Comparison of ENCODE assay signal across 10 cellular contexts in the genomic region with DNA sequence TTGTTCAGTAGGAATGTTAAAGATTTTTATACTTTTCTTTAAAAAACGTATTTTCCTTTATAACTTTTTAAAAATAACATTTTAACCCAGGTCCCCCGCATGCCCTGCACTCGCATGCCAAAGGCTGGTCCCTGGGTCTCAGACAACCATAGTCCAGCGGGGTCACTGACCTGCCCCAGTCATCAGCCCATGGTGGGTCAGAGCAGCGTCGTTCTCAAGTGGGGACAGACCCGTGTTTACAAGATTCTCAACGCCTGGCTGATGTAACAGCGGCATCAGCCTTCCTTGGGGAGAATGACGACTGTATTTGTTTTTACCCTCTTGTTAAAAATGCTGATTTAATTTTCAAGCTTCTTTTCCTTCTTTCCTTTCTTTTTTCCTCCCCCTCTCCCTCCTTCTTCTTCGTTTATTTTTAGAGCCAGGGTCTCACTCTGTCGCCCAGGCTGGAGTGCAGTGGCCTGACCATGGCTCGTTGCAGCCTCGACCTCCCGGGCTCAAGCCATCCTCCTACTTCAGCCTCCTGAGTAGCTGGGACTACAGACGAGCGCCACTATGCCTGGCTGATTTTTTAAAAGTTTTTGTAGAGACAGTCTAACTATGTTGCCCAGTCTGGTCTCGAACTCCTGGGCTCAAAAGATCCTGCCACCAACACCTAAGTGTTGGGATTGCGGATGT.
A peak's percentile ranks its signal among the peaks of the same experiment; 100 is the strongest.
DNase-seq lines count a peak whose midpoint lies in the region; ATAC-seq, FAIRE-seq and TF ChIP-seq lines count a peak whose summit lies in the region.
"Had no signal": no experiment of that assay in that cellular context is flagged by ENCODE, and none has a peak within 500 bp of the region (broad histone marks: within the 10 kb centered on the region; RNA-seq: fewer than 3 reads in every experiment).

No MANE protein-coding gene starts in this region.

- FAIRE-seq in GM19239 (lab: Jason Lieb, UNC) = no peak

- H3K27me3 ChIP-seq in RWPE2 (ENCODE audit: insufficient read depth, poor library complexity, severe bottlenecking) = peaks cover 34% of the 10 kb centered on the region

- ATAC-seq in RWPE2 (ENCODE audit: low read depth) = no peak

- no peaks in the 10 kb centered on the region for H3K36me3 ChIP-seq in RWPE2 (ENCODE audit: low read depth)
- H3K36me3 ChIP-seq: adrenal gland had no signal

- no peaks in the 10 kb centered on the region for H3K9me3 ChIP-seq in RWPE2 (ENCODE audit: severe bottlenecking)
- H3K9me3 ChIP-seq: adrenal gland, mucosa of descending colon had no signal

- no peaks in the 10 kb centered on the region for H3K4me1 ChIP-seq in RWPE2 (ENCODE audit: insufficient read depth, poor library complexity, severe bottlenecking)

- H3K4me3 ChIP-seq in RWPE2 (ENCODE audit: severe bottlenecking) = peak overlapping the region; percentile 32
- H3K4me3 ChIP-seq in retinal pigment epithelial cell (ENCODE audit: low read length) = peak overlapping the region; percentile 48
- H3K4me3 ChIP-seq: mucosa of descending colon had no signal

- DNase-seq in EH (ENCODE audit: low read depth) = peak; percentile 20
- no peak for DNase-seq in RWPE2 (ENCODE audit: low spot score)
- DNase-seq in fibroblast of peridontal ligament (ENCODE audit: extremely low read depth) = peak; percentile 27
- DNase-seq in retinal pigment epithelial cell (ENCODE audit: low read depth) = no peak
- no peak for DNase-seq in GM19239 (ENCODE audit: insufficient read length, low spot score)
- no peak for DNase-seq in NCI-H524 treated with DMSO at 0.1 percent for 48 hours (lab: John Stamatoyannopoulos, UW)
- DNase-seq in stimulated activated CD8-positive, alpha-beta memory T cell treated with anti-CD3 and anti-CD28 coated beads, Interleukin-4, amount 100 ng/mL, for 48 hours = no peak
- no peak for DNase-seq in NCI-H1048 (lab: John Stamatoyannopoulos, UW)

- H3K27ac ChIP-seq in RWPE2 (ENCODE audit: poor library complexity, severe bottlenecking) = no peak overlapping the region

- TF ChIP-seq CTCF in RWPE2 (IDR thresholded peaks at IDR 0.05; ENCODE audit: poor library complexity, severe bottlenecking) (no peak), retinal pigment epithelial cell (conservative IDR thresholded peaks at IDR 0.05; ENCODE audit: low read depth, low read length) (no peak)

Comparison
In these comparisons a context has a peak if more than half of its experiments do, and no peak if none do; other contexts are left out.
1. DNase-seq: peak in EH (single experiment) and fibroblast of peridontal ligament (single experiment); none in RWPE2 (single experiment), retinal pigment epithelial cell (single experiment), GM19239 (single experiment), NCI-H524 treated with DMSO at 0.1 percent for 48 hours (single experiment), stimulated activated CD8-positive, alpha-beta memory T cell treated with anti-CD3 and anti-CD28 coated beads, Interleukin-4, amount 100 ng/mL, for 48 hours (single experiment) and NCI-H1048 (single experiment).